In genomic region chr5:71586941-71587708, GRCh38 we compare ENCODE assay signal across 8 cellular contexts. TPM values are rescaled to one million over a fixed set of nuclear protein-coding genes. Genes with fewer than 3 reads are reported as not detected.
A peak's percentile ranks its signal among the peaks of the same experiment; 100 is the strongest.
DNase-seq lines count a peak whose midpoint lies in the region; ATAC-seq and TF ChIP-seq lines count a peak whose summit lies in the region.

TSS of gene MCCC2 (plus strand) at chr5:71587340. CDS start at chr5:71587426, 86 bp downstream.

- H3K4me1 ChIP-seq in rectal smooth muscle tissue (ENCODE audit: control insufficient read depth, insufficient read depth, low read length) (peaks cover 6% of the 10 kb centered on the region), vagina (peaks cover 27% of the 10 kb centered on the region)

- DNase-seq in NCI-H2029 treated with DMSO at 0.1 percent for 48 hours (lab: John Stamatoyannopoulos, UW) (peak; percentile 86), T-helper 22 cell (ENCODE audit: low read depth) (peak; percentile 91), astrocyte of the cerebellum (ENCODE audit: low read depth) (peak; percentile 83), hepatic stellate cell (ENCODE audit: low spot score) (peak; percentile 93), vagina (ENCODE audit: extremely low spot score in 2 of 2) (peak in 1 of 2 donors; percentile 96)

- TF ChIP-seq POLR2A in vagina (IDR thresholded peaks at IDR 0.05), result peak in 1 of 2 donors; percentile 12

- intact Hi-C loops in vagina (cut with DNase I), result no loop called here

- H3K9me3 ChIP-seq in vagina, result no peaks in the 10 kb centered on the region

- H3K9ac ChIP-seq in rectal smooth muscle tissue (ENCODE audit: low read length), result peak within 1 kb of the TSS; percentile 29

- no peak for TF ChIP-seq CTCF in astrocyte of the cerebellum (IDR thresholded peaks at IDR 0.05; ENCODE audit: low read depth, low read length, missing control alignments)
- no peak for TF ChIP-seq CTCF in vagina (IDR thresholded peaks at IDR 0.05)

- H3K27ac ChIP-seq in rectal smooth muscle tissue (ENCODE audit: low read depth, low read length), result peak within 1 kb of the TSS; percentile 68
- H3K27ac ChIP-seq in vagina, result peak within 1 kb of the TSS; percentile 84

- ATAC-seq in GM18508 (IDR thresholded peaks at IDR 0.05; ENCODE audit: insufficient read depth, unreplicated experiment) (peak; percentile 94), HG02981 (IDR thresholded peaks at IDR 0.05; ENCODE audit: unreplicated experiment) (peak; percentile 98)

- in situ Hi-C loops in astrocyte of the cerebellum (cut with HindIII; ENCODE audit: low sequenced_read_pairs), result no loop called here

- no peaks in the 10 kb centered on the region for H3K36me3 ChIP-seq in rectal smooth muscle tissue (ENCODE audit: control insufficient read depth, insufficient read depth, low read length)
- no peaks in the 10 kb centered on the region for H3K36me3 ChIP-seq in vagina

- H3K4me3 ChIP-seq in astrocyte of the cerebellum (ENCODE audit: low read depth, low read length) (peak within 1 kb of the TSS; percentile 63), rectal smooth muscle tissue (ENCODE audit: low read length) (peak within 1 kb of the TSS; percentile 64), vagina (peak within 1 kb of the TSS; percentile 70 to 74)

- H3K27me3 ChIP-seq in rectal smooth muscle tissue (ENCODE audit: control insufficient read depth, insufficient read depth, low read length), result no peaks in the 10 kb centered on the region
- no peaks in the 10 kb centered on the region for H3K27me3 ChIP-seq in vagina

RNA-seq across cellular contexts. Expression of gene MCCC2, which starts in this region (rescaled TPM):
- total RNA-seq in vagina, result 30.7 TPM
